In genomic region chr20:49282584-49283171, GRCh38 we compare ENCODE assay signal across 10 cellular contexts. TPM values are rescaled to one million over a fixed set of nuclear protein-coding genes. Genes with fewer than 3 reads are reported as not detected.
DNase-seq lines count a peak whose midpoint lies in the region; ATAC-seq and TF ChIP-seq lines count a peak whose summit lies in the region.
"Had no signal": no experiment of that assay in that cellular context is flagged by ENCODE, and none has a peak within 500 bp of the region (broad histone marks: within the 10 kb centered on the region; RNA-seq: fewer than 3 reads in every experiment).

No MANE protein-coding gene starts in this region.

- H3K9me3 ChIP-seq in DOHH2 (ENCODE audit: control insufficient read depth, insufficient read depth, low read length): peaks cover 3% of the 10 kb centered on the region; the same call in 1 of the 2 replicates

- H3K9me2 ChIP-seq in DOHH2 (replicated peaks; ENCODE audit: control insufficient read depth, low read length): no peaks in the 10 kb centered on the region

- peaks cover 89 to 93% (median 91%) of the 10 kb centered on the region in 5 experiments for H3K9me3 Mint-ChIP-seq in brain
- H3K9me3 Mint-ChIP-seq in natural killer cell treated with Interleukin-12 subunit alpha and Interleukin-12 subunit beta and Interleukin-15 and Interleukin-18, amount 100 ng/mL, for 72 hours: peaks cover 32% of the 10 kb centered on the region

- TF ChIP-seq CTCF in DOHH2 (IDR thresholded peaks at IDR 0.05; ENCODE audit: low read depth, low read length, poor library complexity, severe bottlenecking) (no peak), brain (conservative IDR thresholded peaks at IDR 0.05) (no peak)

- H3K4me1 Mint-ChIP-seq in brain: peaks cover 92% of the 10 kb centered on the region
- peaks cover 88 to 94% of the 10 kb centered on the region in 2 donors for H3K4me1 Mint-ChIP-seq in natural killer cell treated with Interleukin-12 subunit alpha and Interleukin-12 subunit beta and Interleukin-15 and Interleukin-18, amount 100 ng/mL, for 72 hours (ENCODE audit: low read depth in 2 of 2)

- in situ Hi-C loops in KBM-7 (cut with MboI; ENCODE audit: low pct_unique_long_range_greater_than_20kb, low sequenced_read_pairs): no loop called here

- peak overlapping the region; percentile 94 for H3K4me3 ChIP-seq in DOHH2 (ENCODE audit: low read length)

- no peak for ATAC-seq in natural killer cell treated with Interleukin-12 subunit alpha and Interleukin-12 subunit beta and Interleukin-15 and Interleukin-18, amount 100 ng/mL, for 72 hours
- ATAC-seq in HG03460 (IDR thresholded peaks at IDR 0.05; ENCODE audit: unreplicated experiment) (no peak), GM21447 (IDR thresholded peaks at IDR 0.05; ENCODE audit: unreplicated experiment) (no peak)

- peaks cover 95% of the 10 kb centered on the region for H3K36me3 Mint-ChIP-seq in brain
- peaks cover 98% of the 10 kb centered on the region for H3K36me3 Mint-ChIP-seq in natural killer cell treated with Interleukin-12 subunit alpha and Interleukin-12 subunit beta and Interleukin-15 and Interleukin-18, amount 100 ng/mL, for 72 hours

- H3K27ac Mint-ChIP-seq in brain: peak overlapping the region in 3 of 5 experiments; percentile 9 to 48 (median 16)
- peak overlapping the region; percentile 99 to 100 for H3K27ac Mint-ChIP-seq in natural killer cell treated with Interleukin-12 subunit alpha and Interleukin-12 subunit beta and Interleukin-15 and Interleukin-18, amount 100 ng/mL, for 72 hours
- H3K27ac Mint-ChIP-seq: dendritic cell treated with granulocyte-macrophage colony-stimulating factor and Interleukin-4, amounts not matched to agents 40 ng/mL and 50 ng/mL, for 4 days had no signal

- H3K36me3 ChIP-seq in DOHH2 (ENCODE audit: control insufficient read depth, low read length): peaks cover 93% of the 10 kb centered on the region

- peaks cover 91% of the 10 kb centered on the region for H3F3A ChIP-seq in DOHH2 (ENCODE audit: control insufficient read depth, insufficient read depth)

- H3K79me2 ChIP-seq in DOHH2 (ENCODE audit: control insufficient read depth, low read length): peaks cover 95% of the 10 kb centered on the region

- peaks cover 27% of the 10 kb centered on the region for H3K27me3 Mint-ChIP-seq in brain
- no peaks in the 10 kb centered on the region for H3K27me3 Mint-ChIP-seq in natural killer cell treated with Interleukin-12 subunit alpha and Interleukin-12 subunit beta and Interleukin-15 and Interleukin-18, amount 100 ng/mL, for 72 hours
- H3K27me3 Mint-ChIP-seq: dendritic cell treated with granulocyte-macrophage colony-stimulating factor and Interleukin-4, amounts not matched to agents 40 ng/mL and 50 ng/mL, for 4 days had no signal

- H3K27ac ChIP-seq in DOHH2 (ENCODE audit: low read depth, low read length): peak overlapping the region; percentile 87; the same call in 1 of the 2 replicates

- peak overlapping the region; percentile 96 for H3K4me2 ChIP-seq in DOHH2 (ENCODE audit: low read length)

- peaks cover 77% of the 10 kb centered on the region for H3K4me1 ChIP-seq in DOHH2 (ENCODE audit: control insufficient read depth, low read length)

- H4K20me1 ChIP-seq in DOHH2 (ENCODE audit: control insufficient read depth, insufficient read depth, low read depth, low read length): peaks cover 82% of the 10 kb centered on the region

- peak; percentile 24 for DNase-seq in KBM-7
- no peak for DNase-seq in natural killer cell treated with Interleukin-12 subunit alpha and Interleukin-12 subunit beta and Interleukin-15 and Interleukin-18, amount 100 ng/mL, for 72 hours (ENCODE audit: low spot score)
- DNase-seq in SKM-1 treated with dmso at 0.1 percent for 144 hours (lab: John Stamatoyannopoulos, UW; ENCODE audit: unreplicated experiment): no peak
- DNase-seq in T1000 (lab: John Stamatoyannopoulos, UW): no peak
- DNase-seq: SW 1271 had no signal

- peak overlapping the region; percentile 96 to 98 (median 96) for H3K4me3 Mint-ChIP-seq in brain
- H3K4me3 Mint-ChIP-seq in natural killer cell treated with Interleukin-12 subunit alpha and Interleukin-12 subunit beta and Interleukin-15 and Interleukin-18, amount 100 ng/mL, for 72 hours: peak overlapping the region; percentile 99

- H3K27me3 ChIP-seq in DOHH2 (ENCODE audit: control insufficient read depth, low read length): no peaks in the 10 kb centered on the region

RNA-seq across cellular contexts. Expression of gene ZNFX1, which starts 4.8 kb away (rescaled TPM):
- polyA plus RNA-seq in brain (ENCODE audit: insufficient read depth, low read depth, low replicate concordance): 23.5 TPM
- total RNA-seq in natural killer cell treated with Interleukin-12 subunit alpha and Interleukin-12 subunit beta and Interleukin-15 and Interleukin-18, amount 100 ng/mL, for 72 hours: 10 to 100 TPM; 52.9 to 62.9 TPM
